ENCODE assay signal across 8 cellular contexts in genomic region chrX:107775734-107776511, GRCh38. TPM values are rescaled to one million over a fixed set of nuclear protein-coding genes. Genes with fewer than 3 reads are reported as not detected.
DNase-seq lines count a peak whose midpoint lies in the region; ATAC-seq and TF ChIP-seq lines count a peak whose summit lies in the region.

Gene TSC22D3, minus strand, starts transcription at chrX:107775787. Its CDS starts 368 bp downstream, at chrX:107775419.

- peak; percentile 23 for TF ChIP-seq CTCF in lower lobe of right lung (IDR thresholded peaks at IDR 0.05)

- H3K27ac ChIP-seq in BLaER1 (no peak within 1 kb of the TSS), lower lobe of right lung (peak within 1 kb of the TSS; percentile 83)

- peaks cover 19% of the 10 kb centered on the region; the same call in 1 of the 2 replicates for H4K20me1 ChIP-seq in BLaER1

- CTCF ChIA-PET in activated CD8-positive, alpha-beta T cell treated with anti-CD3 and anti-CD28 coated beads, Interleukin-2, amount 10 ng/mL, durations not matched to agents 7 days and 5 days (lab: Charles Lee) = interaction anchor here (1.0 to 5.7 kb wide), 16 partner anchors 16 to 238 kb away, joined by 3 to 147 read pairs (median 6); partner anchors contain the start of genes MID2 and PRPS1

- H3K4me3 Mint-ChIP-seq in activated CD8-positive, alpha-beta T cell treated with anti-CD3 and anti-CD28 coated beads, Interleukin-2, amount 10 ng/mL, durations not matched to agents 7 days and 5 days = peak within 1 kb of the TSS; percentile 79

- peaks cover 87% of the 10 kb centered on the region for H3K27me3 ChIP-seq in BLaER1
- H3K27me3 ChIP-seq in lower lobe of right lung (ENCODE audit: low read depth) = no peaks in the 10 kb centered on the region

- no peaks in the 10 kb centered on the region for H3K36me3 Mint-ChIP-seq in activated CD8-positive, alpha-beta T cell treated with anti-CD3 and anti-CD28 coated beads, Interleukin-2, amount 10 ng/mL, durations not matched to agents 7 days and 5 days (ENCODE audit: low read depth)

- POLR2A ChIA-PET in activated CD8-positive, alpha-beta T cell treated with anti-CD3 and anti-CD28 coated beads, Interleukin-2, amount 10 ng/mL, durations not matched to agents 7 days and 5 days (lab: Charles Lee) = interaction anchor here (1.6 kb wide), 1 partner anchor 60 kb away, joined by 14 read pairs; no protein-coding TSS in a partner anchor

- H3K27ac Mint-ChIP-seq in activated CD8-positive, alpha-beta T cell treated with anti-CD3 and anti-CD28 coated beads, Interleukin-2, amount 10 ng/mL, durations not matched to agents 7 days and 5 days = peak within 1 kb of the TSS; percentile 43

- no peaks in the 10 kb centered on the region for H3K9me3 Mint-ChIP-seq in activated CD8-positive, alpha-beta T cell treated with anti-CD3 and anti-CD28 coated beads, Interleukin-2, amount 10 ng/mL, durations not matched to agents 7 days and 5 days (ENCODE audit: insufficient read depth)

- DNase-seq in NCI-H748 treated with DMSO at 0.1 percent for 48 hours (lab: John Stamatoyannopoulos, UW) = peak; percentile 6
- peak; percentile 59 for DNase-seq in activated CD8-positive, alpha-beta T cell treated with anti-CD3 and anti-CD28 coated beads, Interleukin-2, amount 10 ng/mL, durations not matched to agents 7 days and 5 days
- peak; percentile 49 for DNase-seq in effector CD4-positive, alpha-beta T cell
- peak; percentile 87 for DNase-seq in lower lobe of right lung
- peak in 2 of 3 experiments; percentile 32 to 47 for DNase-seq in stimulated activated CD4-positive, alpha-beta T cell treated with anti-CD3 and anti-CD28 coated beads, TNF-alpha, amount 100 ng/mL, for 24 hours (ENCODE audit: low read depth in 3 of 3)

- intact Hi-C loops in lower lobe of right lung (cut with DNase I) = loop anchor here (10.0 kb wide), 1 partner anchor 121 kb away; no protein-coding TSS in a partner anchor

- ATAC-seq in GM19328 (IDR thresholded peaks at IDR 0.05; ENCODE audit: unreplicated experiment) (peak; percentile 41), HG03457 (IDR thresholded peaks at IDR 0.05; ENCODE audit: unreplicated experiment) (peak; percentile 73), lower lobe of right lung (peak; percentile 91 to 94)
- peak; percentile 83 for ATAC-seq in activated CD8-positive, alpha-beta T cell treated with anti-CD3 and anti-CD28 coated beads, Interleukin-2, amount 10 ng/mL, durations not matched to agents 7 days and 5 days

- H3K4me1 ChIP-seq in BLaER1 (peaks cover 9% of the 10 kb centered on the region), lower lobe of right lung (peaks cover 5% of the 10 kb centered on the region)

- H3K4me2 ChIP-seq in BLaER1 = peak within 1 kb of the TSS; percentile 91

- H3K27me3 Mint-ChIP-seq in activated CD8-positive, alpha-beta T cell treated with anti-CD3 and anti-CD28 coated beads, Interleukin-2, amount 10 ng/mL, durations not matched to agents 7 days and 5 days (ENCODE audit: low read depth) = peaks cover 4% of the 10 kb centered on the region

- H3K9ac ChIP-seq in BLaER1 = 0 out of 2 replicates have a peak within 1 kb of the TSS, but pooled peaks have one; percentile 15

- H3K4me3 ChIP-seq in BLaER1 (peak within 1 kb of the TSS; percentile 65), lower lobe of right lung (peak within 1 kb of the TSS; percentile 62)

- no peaks in the 10 kb centered on the region for H3K36me3 ChIP-seq in BLaER1
- no peaks in the 10 kb centered on the region for H3K36me3 ChIP-seq in lower lobe of right lung

- peaks cover 9% of the 10 kb centered on the region for H3K4me1 Mint-ChIP-seq in activated CD8-positive, alpha-beta T cell treated with anti-CD3 and anti-CD28 coated beads, Interleukin-2, amount 10 ng/mL, durations not matched to agents 7 days and 5 days (ENCODE audit: low read depth)

- H3K9me3 ChIP-seq in BLaER1 = no peaks in the 10 kb centered on the region
- H3K9me3 ChIP-seq in lower lobe of right lung = no peaks in the 10 kb centered on the region

RNA-seq across cellular contexts. Expression of gene TSC22D3, which starts in this region (rescaled TPM):
- total RNA-seq in activated CD8-positive, alpha-beta T cell treated with anti-CD3 and anti-CD28 coated beads, Interleukin-2, amount 10 ng/mL, durations not matched to agents 7 days and 5 days = 10 to 100 TPM; 54.8 TPM
- total RNA-seq in lower lobe of right lung = 350 TPM

Comparison
In these comparisons a context has a peak if more than half of its experiments do, and no peak if none do; other contexts are left out.
1. ATAC-seq: peak in every context shown above with its lines; median percentile 92 in lower lobe of right lung; 83 in activated CD8-positive, alpha-beta T cell treated with anti-CD3 and anti-CD28 coated beads, Interleukin-2, amount 10 ng/mL, durations not matched to agents 7 days and 5 days; 73 in HG03457; 41 in GM19328.
2. DNase-seq: peak in every context shown above with its lines; median percentile 87 in lower lobe of right lung; 59 in activated CD8-positive, alpha-beta T cell treated with anti-CD3 and anti-CD28 coated beads, Interleukin-2, amount 10 ng/mL, durations not matched to agents 7 days and 5 days; 49 in effector CD4-positive, alpha-beta T cell; 40 in stimulated activated CD4-positive, alpha-beta T cell treated with anti-CD3 and anti-CD28 coated beads, TNF-alpha, amount 100 ng/mL, for 24 hours; 6 in NCI-H748 treated with DMSO at 0.1 percent for 48 hours.